ENCODE assay signal across 18 cellular contexts in genomic region chr6:47206626-47207025, GRCh38.
DNase-seq lines count a peak whose midpoint lies in the region; FAIRE-seq lines count a peak whose summit lies in the region.
"Had no signal": no experiment of that assay in that cellular context is flagged by ENCODE, and none has a peak within 500 bp of the region (broad histone marks: within the 10 kb centered on the region; RNA-seq: fewer than 3 reads in every experiment).

No MANE protein-coding gene starts in this region.

- peak; percentile 22 for DNase-seq in RCC 7860 (ENCODE audit: low spot score)
- DNase-seq in iris pigment epithelial cell (ENCODE audit: low read depth), result peak; percentile 61
- DNase-seq in nucleus accumbens (lab: John Stamatoyannopoulos, UW), result no peak
- no peak for DNase-seq in epidermal melanocyte (ENCODE audit: insufficient read length, low spot score)
- no peak for DNase-seq in activated CD4-positive, alpha-beta T cell treated with anti-CD3 and anti-CD28 coated beads for 48 hours
- DNase-seq in NCI-H1694 treated with DMSO at 0.1 percent for 48 hours (lab: John Stamatoyannopoulos, UW), result no peak
- DNase-seq: GDM1; H7; Kasumi-1; MG63; NCI-H1048; NCI-H146; NCI-H2081 treated with DMSO at 0.1 percent for 48 hours; NCI-H510A; NCI-H748 treated with DMSO at 0.1 percent for 48 hours; NK-92 treated with Interleukin-12 subunit alpha and Interleukin-12 subunit beta, amount 100 ng/mL, for 24 hours; Right ventricle myocardium superior had no signal

- no peak for FAIRE-seq in RCC 7860 (lab: Jason Lieb, UNC)
- peak; percentile 95 for FAIRE-seq in endometrium (lab: Jason Lieb, UNC)

Comparison
In these comparisons a context has a peak if more than half of its experiments do, and no peak if none do; other contexts are left out.
1. DNase-seq: peak in RCC 7860 (single experiment) and iris pigment epithelial cell (single experiment); none in nucleus accumbens (0 of 56), epidermal melanocyte (single experiment), activated CD4-positive, alpha-beta T cell treated with anti-CD3 and anti-CD28 coated beads for 48 hours (single experiment) and NCI-H1694 treated with DMSO at 0.1 percent for 48 hours (single experiment).